In the genomic region with DNA sequence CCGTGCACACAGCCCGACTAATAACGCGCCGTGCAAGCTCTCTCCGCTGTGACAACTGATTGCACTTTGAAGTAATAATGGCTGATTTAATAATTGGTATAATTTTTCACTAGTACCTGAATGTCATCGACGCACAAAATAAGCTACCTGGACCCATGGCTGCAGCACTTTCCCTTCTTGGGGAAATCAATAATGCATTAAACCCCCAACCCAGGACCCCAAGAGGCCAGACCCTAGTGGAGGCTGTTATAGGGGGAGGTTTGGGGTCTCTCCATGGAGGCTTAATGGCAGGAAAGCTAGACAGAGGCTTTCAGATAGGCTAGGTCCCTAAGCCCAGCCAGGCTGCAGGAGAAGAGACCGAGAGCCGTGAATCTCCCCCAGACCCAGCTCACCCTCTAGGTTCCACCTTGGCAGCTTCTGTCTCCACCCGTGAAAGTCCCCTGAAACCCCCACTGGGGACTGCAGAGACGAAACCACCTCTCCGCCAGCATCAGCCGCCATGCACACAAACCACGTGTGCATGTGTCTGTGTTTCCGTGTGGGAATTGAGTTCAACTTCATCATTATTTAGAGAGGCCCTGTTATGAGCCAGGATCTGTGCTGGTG, we compare ENCODE assay signal across 1 cellular context.
TF ChIP-seq lines count a peak whose summit lies in the region.

No MANE protein-coding gene starts in this region.

TF ChIP-seq in SK-N-SH treated with all-trans-retinoic acid at 6 μM for 48 hours, 23 proteins besides CTCF, POLR2A, EP300 and RAD21 (continued from another document):
- TF ChIP-seq, protein P1, sequence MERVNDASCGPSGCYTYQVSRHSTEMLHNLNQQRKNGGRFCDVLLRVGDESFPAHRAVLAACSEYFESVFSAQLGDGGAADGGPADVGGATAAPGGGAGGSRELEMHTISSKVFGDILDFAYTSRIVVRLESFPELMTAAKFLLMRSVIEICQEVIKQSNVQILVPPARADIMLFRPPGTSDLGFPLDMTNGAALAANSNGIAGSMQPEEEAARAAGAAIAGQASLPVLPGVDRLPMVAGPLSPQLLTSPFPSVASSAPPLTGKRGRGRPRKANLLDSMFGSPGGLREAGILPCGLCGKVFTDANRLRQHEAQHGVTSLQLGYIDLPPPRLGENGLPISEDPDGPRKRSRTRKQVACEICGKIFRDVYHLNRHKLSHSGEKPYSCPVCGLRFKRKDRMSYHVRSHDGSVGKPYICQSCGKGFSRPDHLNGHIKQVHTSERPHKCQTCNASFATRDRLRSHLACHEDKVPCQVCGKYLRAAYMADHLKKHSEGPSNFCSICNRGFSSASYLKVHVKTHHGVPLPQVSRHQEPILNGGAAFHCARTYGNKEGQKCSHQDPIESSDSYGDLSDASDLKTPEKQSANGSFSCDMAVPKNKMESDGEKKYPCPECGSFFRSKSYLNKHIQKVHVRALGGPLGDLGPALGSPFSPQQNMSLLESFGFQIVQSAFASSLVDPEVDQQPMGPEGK (CRISPR knock-in tag; IDR thresholded peaks at IDR 0.05; ENCODE audit: borderline replicate concordance), result no peak
- TF ChIP-seq CSDC2 (CRISPR knock-in tag; IDR thresholded peaks at IDR 0.05) (no peak), OSR1 (CRISPR knock-in tag; IDR thresholded peaks at IDR 0.05) (no peak), ARNTL (CRISPR knock-in tag; IDR thresholded peaks at IDR 0.05; ENCODE audit: borderline replicate concordance, low read depth) (no peak), ZNF70 (CRISPR knock-in tag; IDR thresholded peaks at IDR 0.05) (no peak), SNAI2 (CRISPR knock-in tag; IDR thresholded peaks at IDR 0.05) (no peak), TOX (CRISPR knock-in tag; IDR thresholded peaks at IDR 0.05; ENCODE audit: borderline replicate concordance) (no peak), GLIS3 (CRISPR knock-in tag; IDR thresholded peaks at IDR 0.05) (no peak), ZFP3 (CRISPR knock-in tag; IDR thresholded peaks at IDR 0.05) (no peak), ZC3H10 (CRISPR knock-in tag; IDR thresholded peaks at IDR 0.05) (no peak)
- TF ChIP-seq, protein P2, sequence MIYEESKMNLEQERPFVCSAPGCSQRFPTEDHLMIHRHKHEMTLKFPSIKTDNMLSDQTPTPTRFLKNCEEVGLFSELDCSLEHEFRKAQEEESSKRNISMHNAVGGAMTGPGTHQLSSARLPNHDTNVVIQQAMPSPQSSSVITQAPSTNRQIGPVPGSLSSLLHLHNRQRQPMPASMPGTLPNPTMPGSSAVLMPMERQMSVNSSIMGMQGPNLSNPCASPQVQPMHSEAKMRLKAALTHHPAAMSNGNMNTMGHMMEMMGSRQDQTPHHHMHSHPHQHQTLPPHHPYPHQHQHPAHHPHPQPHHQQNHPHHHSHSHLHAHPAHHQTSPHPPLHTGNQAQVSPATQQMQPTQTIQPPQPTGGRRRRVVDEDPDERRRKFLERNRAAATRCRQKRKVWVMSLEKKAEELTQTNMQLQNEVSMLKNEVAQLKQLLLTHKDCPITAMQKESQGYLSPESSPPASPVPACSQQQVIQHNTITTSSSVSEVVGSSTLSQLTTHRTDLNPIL (CRISPR knock-in tag; IDR thresholded peaks at IDR 0.05; ENCODE audit: low read depth), result no peak
- TF ChIP-seq, protein P3, sequence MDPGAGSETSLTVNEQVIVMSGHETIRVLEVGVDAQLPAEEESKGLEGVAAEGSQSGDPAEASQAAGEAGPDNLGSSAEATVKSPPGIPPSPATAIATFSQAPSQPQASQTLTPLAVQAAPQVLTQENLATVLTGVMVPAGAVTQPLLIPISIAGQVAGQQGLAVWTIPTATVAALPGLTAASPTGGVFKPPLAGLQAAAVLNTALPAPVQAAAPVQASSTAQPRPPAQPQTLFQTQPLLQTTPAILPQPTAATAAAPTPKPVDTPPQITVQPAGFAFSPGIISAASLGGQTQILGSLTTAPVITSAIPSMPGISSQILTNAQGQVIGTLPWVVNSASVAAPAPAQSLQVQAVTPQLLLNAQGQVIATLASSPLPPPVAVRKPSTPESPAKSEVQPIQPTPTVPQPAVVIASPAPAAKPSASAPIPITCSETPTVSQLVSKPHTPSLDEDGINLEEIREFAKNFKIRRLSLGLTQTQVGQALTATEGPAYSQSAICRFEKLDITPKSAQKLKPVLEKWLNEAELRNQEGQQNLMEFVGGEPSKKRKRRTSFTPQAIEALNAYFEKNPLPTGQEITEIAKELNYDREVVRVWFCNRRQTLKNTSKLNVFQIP (CRISPR knock-in tag; IDR thresholded peaks at IDR 0.05; ENCODE audit: borderline replicate concordance, low read depth), result no peak
